Comparison of ENCODE assay signal across 8 cellular contexts in the genomic region with DNA sequence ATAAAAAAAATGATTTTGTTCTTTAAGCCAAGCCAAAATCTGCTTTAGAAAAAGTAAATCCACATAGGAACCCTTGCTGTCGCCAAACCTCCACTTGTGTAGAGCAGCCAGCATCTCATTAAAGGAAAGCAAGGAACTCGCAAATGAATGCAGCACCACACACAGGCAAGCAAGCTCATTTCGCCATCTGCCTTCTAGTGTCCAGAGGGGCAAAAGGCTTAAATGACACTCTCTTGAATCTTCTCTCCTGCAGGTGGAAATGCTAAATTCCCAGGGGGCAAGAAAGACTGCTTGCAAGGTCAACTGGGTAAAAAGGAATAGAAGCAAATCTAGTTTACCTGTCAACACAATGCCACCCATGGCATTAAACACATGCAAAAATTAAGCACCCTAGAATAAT. TPM values are rescaled to one million over a fixed set of nuclear protein-coding genes. Genes with fewer than 3 reads are reported as not detected.
DNase-seq lines count a peak whose midpoint lies in the region; ATAC-seq and TF ChIP-seq lines count a peak whose summit lies in the region.

No MANE protein-coding gene starts in this region.

- peak; percentile 55 for TF ChIP-seq CTCF in epithelial cell of proximal tubule (conservative IDR thresholded peaks at IDR 0.05; ENCODE audit: low read depth, low read length)
- no peak for TF ChIP-seq CTCF in coronary artery (IDR thresholded peaks at IDR 0.05)

- H3K4me3 ChIP-seq in epithelial cell of proximal tubule (ENCODE audit: low read depth, low read length) (peak overlapping the region; percentile 89), coronary artery (no peak overlapping the region)

- H3K27ac ChIP-seq in substantia nigra (ENCODE audit: low read depth, low read length, poor library complexity, severe bottlenecking), result no peak overlapping the region
- no peak overlapping the region for H3K27ac ChIP-seq in coronary artery

- DNase-seq in NCI-H1417 (lab: John Stamatoyannopoulos, UW) (peak; percentile 72 to 87 (median 76)), NCI-H1417 treated with DMSO at 0.1 percent for 48 hours (lab: John Stamatoyannopoulos, UW) (no peak), NCI-H82 treated with DMSO at 0.1 percent for 48 hours (lab: John Stamatoyannopoulos, UW; ENCODE audit: unreplicated experiment) (peak; percentile 72), epithelial cell of proximal tubule (ENCODE audit: low read depth) (no peak), substantia nigra (lab: John Stamatoyannopoulos, UW) (peak in 25 of 49 donors; percentile 2 to 56 (median 16)), coronary artery (ENCODE audit: low spot score) (no peak), SHP77 treated with DMSO at 0.1 percent for 48 hours (lab: John Stamatoyannopoulos, UW) (no peak)

- peak; percentile 28 for ATAC-seq in HG02571 (IDR thresholded peaks at IDR 0.05; ENCODE audit: unreplicated experiment)

RNA-seq across cellular contexts. Expression of a gene that starts 2.4 kb away (rescaled TPM):
- total RNA-seq in epithelial cell of proximal tubule, result 17.7 and 21.2 TPM in 2 replicates

Comparison
In these comparisons a context has a peak if more than half of its experiments do, and no peak if none do; other contexts are left out.
1. DNase-seq: peak in NCI-H1417 (3 of 3), NCI-H82 treated with DMSO at 0.1 percent for 48 hours (single experiment) and substantia nigra (25 of 49); none in NCI-H1417 treated with DMSO at 0.1 percent for 48 hours (single experiment), epithelial cell of proximal tubule (single experiment), coronary artery (single experiment) and SHP77 treated with DMSO at 0.1 percent for 48 hours (single experiment).